In genomic region chr9:109014267-109015025, GRCh38 we compare ENCODE assay signal across 8 cellular contexts. TPM values are rescaled to one million over a fixed set of nuclear protein-coding genes. Genes with fewer than 3 reads are reported as not detected.
DNase-seq lines count a peak whose midpoint lies in the region; ATAC-seq and TF ChIP-seq lines count a peak whose summit lies in the region.

No MANE protein-coding gene starts in this region.

- H3K4me3 ChIP-seq in heart left ventricle (peak overlapping the region in 7 of 12 donors; percentile 72 to 94 (median 89)), upper lobe of right lung (peak overlapping the region; percentile 80)

- TF ChIP-seq CTCF in heart left ventricle (IDR thresholded peaks at IDR 0.05) (no peak), chondrocyte (IDR thresholded peaks at IDR 0.05) (no peak), upper lobe of right lung (IDR thresholded peaks at IDR 0.05) (no peak)

- H3K27me3 Mint-ChIP-seq in chondrocyte (ENCODE audit: low read depth), result no peaks in the 10 kb centered on the region

- intact Hi-C loops in heart left ventricle (cut with DNase I), result loop anchor here in 4 of 10 donors (5.0 to 10.0 kb wide), 5 partner anchors 38 to 82 kb away; partner anchors contain the start of genes ABITRAM (in 1 of the 4) and ELP1 (in 1 of the 4)
- intact Hi-C loops in Right ventricle myocardium superior (cut with DNase I), result loop anchor here (10.0 kb wide), 1 partner anchor 80 kb away; the partner anchor contains the start of genes ABITRAM and ELP1
- intact Hi-C loops in upper lobe of right lung (cut with DNase I), result no loop called here

- H3K27ac ChIP-seq in heart left ventricle (peak overlapping the region; percentile 57 to 98 (median 94)), upper lobe of right lung (peak overlapping the region; percentile 89)

- H3K4me3 Mint-ChIP-seq in chondrocyte (ENCODE audit: unreplicated experiment), result peak overlapping the region; percentile 84

- H3K27ac Mint-ChIP-seq in chondrocyte (ENCODE audit: unreplicated experiment), result peak overlapping the region; percentile 96

- H3K9me3 ChIP-seq in heart left ventricle (no peaks in the 10 kb centered on the region), upper lobe of right lung (no peaks in the 10 kb centered on the region)

- TF ChIP-seq POLR2A in heart left ventricle (IDR thresholded peaks at IDR 0.05), result no peak

- DNase-seq in heart left ventricle, result peak in 2 of 5 donors; percentile 26 to 29
- no peak for DNase-seq in Right ventricle myocardium superior
- no peak for DNase-seq in chondrocyte (ENCODE audit: low spot score)
- DNase-seq in medulla oblongata (ENCODE audit: extremely low spot score), result peak; percentile 20
- DNase-seq in upper lobe of right lung, result peak; percentile 65
- DNase-seq in ureter (ENCODE audit: low spot score), result no peak
- DNase-seq in NCI-H128 (lab: John Stamatoyannopoulos, UW; ENCODE audit: unreplicated experiment), result no peak
- DNase-seq in RKO (ENCODE audit: low spot score), result no peak

- 50 to 63% (median 56%) methylated on average over 11 of the region's 11 CpGs for WGBS in heart left ventricle, 4 donors

- H3K27me3 ChIP-seq in heart left ventricle, result no peaks in the 10 kb centered on the region
- H3K27me3 ChIP-seq in upper lobe of right lung, result no peaks in the 10 kb centered on the region

- H3K36me3 ChIP-seq in heart left ventricle, result peaks cover 0 to 8% (median 5%) of the 10 kb centered on the region in 9 donors
- H3K36me3 ChIP-seq in upper lobe of right lung, result peaks cover under 1% of the 10 kb centered on the region

- H3K9me3 Mint-ChIP-seq in chondrocyte (ENCODE audit: low read depth), result no peaks in the 10 kb centered on the region

- ATAC-seq in heart left ventricle (no peak), Right ventricle myocardium superior (ENCODE audit: poor library complexity) (no peak), upper lobe of right lung (no peak)

- peaks cover 0 to 59% (median 33%) of the 10 kb centered on the region in 12 donors for H3K4me1 ChIP-seq in heart left ventricle
- peaks cover 51% of the 10 kb centered on the region for H3K4me1 ChIP-seq in upper lobe of right lung

- H3K36me3 Mint-ChIP-seq in chondrocyte (ENCODE audit: low read depth), result peaks cover 3% of the 10 kb centered on the region

- H3K4me1 Mint-ChIP-seq in chondrocyte (ENCODE audit: low read depth), result peaks cover 40% of the 10 kb centered on the region

RNA-seq across cellular contexts. Expression of gene CTNNAL1, which starts 1.1 kb away (rescaled TPM):
- total RNA-seq in heart left ventricle (10 to 100 TPM; 51.2 to 76.3 (median 62.7) TPM), Right ventricle myocardium superior (77.5 TPM), chondrocyte (24.9 to 31.9 TPM (median 25.9 TPM) in 3 replicates), upper lobe of right lung (69.4 TPM), ureter (19.9 TPM)
- polyA plus RNA-seq in heart left ventricle, result 100 to 1,000 TPM in 1 of 2 donors, 10 to 100 TPM in 1; 54.4 to 165 TPM

Comparison
In these comparisons a context has a peak if more than half of its experiments do, and no peak if none do; other contexts are left out.
1. DNase-seq: peak in medulla oblongata (single experiment) and upper lobe of right lung (single experiment); none in Right ventricle myocardium superior (single experiment), chondrocyte (single experiment), ureter (single experiment), NCI-H128 (single experiment) and RKO (single experiment).